ENCODE assay signal across 8 cellular contexts in genomic region chrX:12701625-12702024, GRCh38.
DNase-seq lines count a peak whose midpoint lies in the region; ATAC-seq, FAIRE-seq and TF ChIP-seq lines count a peak whose summit lies in the region.

No MANE protein-coding gene starts in this region.

- no peaks in the 10 kb centered on the region for H3K9me1 ChIP-seq in K562 (ENCODE audit: control insufficient read depth, insufficient read depth, low read length)

- peak; percentile 100 for ATAC-seq in K562

- CTCF ChIA-PET in K562 (lab: Yijun Ruan, JAX; ENCODE audit: low intra/inter-chr PET ratio), result interaction anchor here (0.6 to 1.2 kb wide), 5 partner anchors 145 to 1169 kb away, joined by 3 to 4 read pairs (median 3); no protein-coding TSS in a partner anchor

- no peak overlapping the region for H3K9ac ChIP-seq in K562 (ENCODE audit: insufficient read depth in 1 of 2, low read depth in 2 of 2, low read length in 2 of 2)
- no peak overlapping the region for H3K9ac ChIP-seq in kidney (ENCODE audit: low read length in 2 of 2)

- peak; percentile 61 to 78 for TF ChIP-seq RAD21 in K562 (CRISPR knock-in tag; conservative IDR thresholded peaks at IDR 0.05 in 1 of 2, IDR thresholded peaks at IDR 0.05 in 1 of 2)

- H3K4me3 ChIP-seq in K562 (no peak overlapping the region), kidney (ENCODE audit: low read length in 2 of 2) (no peak overlapping the region), suprapubic skin (no peak overlapping the region)

- H3K27me3 ChIP-seq in K562 (ENCODE audit: control insufficient read depth in 2 of 2, insufficient read depth in 2 of 2, low read length in 2 of 2) (no peaks in the 10 kb centered on the region; a peak in 1 of 5 replicates), suprapubic skin (no peaks in the 10 kb centered on the region)

- H3K36me3 ChIP-seq in K562 (ENCODE audit: control insufficient read depth, insufficient read depth, low read length) (no peaks in the 10 kb centered on the region), kidney (ENCODE audit: control insufficient read depth in 1 of 2, insufficient read depth in 2 of 2, low read length in 2 of 2) (no peaks in the 10 kb centered on the region), suprapubic skin (no peaks in the 10 kb centered on the region)

- no TSS peak for BruUV-seq in K562 (replicated peaks; lab: Mats Ljungman, UMichigan)

- H3K4me1 ChIP-seq in K562 (replicated peaks in 1 of 2; ENCODE audit: control insufficient read depth in 2 of 2, insufficient read depth in 2 of 2, low read length in 2 of 2) (no peaks in the 10 kb centered on the region), kidney (ENCODE audit: control insufficient read depth in 1 of 2, insufficient read depth in 1 of 2, low read depth in 1 of 2, low read length in 2 of 2) (no peaks in the 10 kb centered on the region), suprapubic skin (no peaks in the 10 kb centered on the region)

- no peaks in the 10 kb centered on the region for H3K9me3 ChIP-seq in K562 (replicated peaks; ENCODE audit: control insufficient read depth, insufficient read depth, low read depth, low read length)
- H3K9me3 ChIP-seq in kidney (ENCODE audit: control insufficient read depth in 1 of 2, low read length in 2 of 2), result no peaks in the 10 kb centered on the region
- H3K9me3 ChIP-seq in suprapubic skin, result no peaks in the 10 kb centered on the region

- TF ChIP-seq CTCF in K562 (IDR thresholded peaks at IDR 0.05 in 2 of 3, conservative IDR thresholded peaks at IDR 0.05 in 1 of 3; ENCODE audit: insufficient read depth in 2 of 3, low read depth in 1 of 3, low read length in 3 of 3), result peak; percentile 71 to 76 (median 76)
- TF ChIP-seq CTCF in kidney (IDR thresholded peaks at IDR 0.05; ENCODE audit: borderline replicate concordance, extremely low read depth, insufficient read depth), result peak; percentile 54
- no peak for TF ChIP-seq CTCF in suprapubic skin (IDR thresholded peaks at IDR 0.05)

- 7% methylated on average over 15 of the region's 18 CpGs for WGBS in K562 (ENCODE audit: insufficient coverage, low coverage, missing lambda C conversion rate)
- WGBS in suprapubic skin, result 34% methylated on average over 16 of the region's 18 CpGs

- FAIRE-seq in GM18507 (lab: Jason Lieb, UNC), result peak; percentile 87
- peak; percentile 85 for FAIRE-seq in K562 (lab: Jason Lieb, UNC)
- peak; percentile 41 for FAIRE-seq in kidney (lab: Jason Lieb, UNC)

- H2AFZ ChIP-seq in K562 (ENCODE audit: low read depth, low read length), result peak overlapping the region; percentile 25

- intact Hi-C loops in K562 (cut with micrococcal nuclease), result loop anchor here (1.0 to 10.0 kb wide), 8 partner anchors 69 to 1331 kb away; no protein-coding TSS in a partner anchor
- intact Hi-C loops in kidney (cut with DNase I), result no loop called here

- TF ChIP-seq POLR2A in K562 (conservative IDR thresholded peaks at IDR 0.05), result no peak
- no peak for TF ChIP-seq POLR2A in suprapubic skin (IDR thresholded peaks at IDR 0.05)

- 0 out of 2 replicates have a peak, but pooled peaks cover 3% of the 10 kb centered on the region for H4K20me1 ChIP-seq in K562 (replicated peaks; ENCODE audit: control insufficient read depth, insufficient read depth, low read length)

- POLR2A ChIA-PET in K562 (lab: Yijun Ruan, JAX), result interaction anchor here (1.0 kb wide), 1 partner anchor 120 kb away, joined by 3 read pairs; no protein-coding TSS in a partner anchor

- TF ChIP-seq EP300 in K562 (IDR thresholded peaks at IDR 0.05; ENCODE audit: low read length) (no peak), suprapubic skin (IDR thresholded peaks at IDR 0.05) (no peak)

- H3K79me2 ChIP-seq in K562 (ENCODE audit: control insufficient read depth, insufficient read depth, low read length), result no peaks in the 10 kb centered on the region

- in situ Hi-C loops in K562 (cut with MboI), result no loop called here

- H3K27ac ChIP-seq in K562 (ENCODE audit: extremely low read depth, low read depth, low read length) (no peak overlapping the region), kidney (ENCODE audit: low read depth in 2 of 2, low read length in 2 of 2) (no peak overlapping the region), suprapubic skin (no peak overlapping the region)

- DNase-seq in AG08395 (ENCODE audit: low spot score) (peak; percentile 48), GM18507 (ENCODE audit: extremely low spot score, insufficient read length, low read depth) (peak; percentile 12), LHCN-M2 (ENCODE audit: low read depth) (peak; percentile 66), OCI-M1 (lab: John Stamatoyannopoulos, UW) (peak; percentile 55), K562 (ENCODE audit: extremely low read depth in 1 of 4, low spot score in 3 of 4) (peak; percentile 58 to 78 (median 63)), kidney (no peak), suprapubic skin (ENCODE audit: low spot score in 2 of 2) (no peak)
- DNase-seq in stimulated activated CD4-positive, alpha-beta T cell treated with anti-CD3 and anti-CD28 coated beads, TNF-alpha, amount 100 ng/mL, for 48 hours (ENCODE audit: low read depth in 3 of 3), result peak in 2 of 3 donors; percentile 16 to 19

- H3K4me2 ChIP-seq in K562 (ENCODE audit: insufficient read depth, low read length), result no peak overlapping the region; the same call in 1 of the 2 replicates

TF ChIP-seq in K562, 482 proteins besides CTCF, POLR2A, EP300 and RAD21:
- no peak for TF ChIP-seq CHD4 (IDR thresholded peaks at IDR 0.05; ENCODE audit: insufficient read depth, insufficient replicate concordance, low read depth, low read length, poor library complexity, severe bottlenecking)
- TF ChIP-seq ZFP36 (IDR thresholded peaks at IDR 0.05; ENCODE audit: low read depth, low read length, partially characterized antibody), result no peak
- TF ChIP-seq SMC3 (conservative IDR thresholded peaks at IDR 0.05; ENCODE audit: insufficient read depth, low read depth, low read length), result peak; percentile 66
- 0 out of 2 replicates have a peak, but pooled peaks have one; percentile 16 for TF ChIP-seq CREM (IDR thresholded peaks at IDR 0.05; ENCODE audit: low read depth)
TF ChIP-seq in K562: peak in this region for 2.

Comparison
In these comparisons a context has a peak if more than half of its experiments do, and no peak if none do; other contexts are left out.
1. DNase-seq: peak in AG08395 (single experiment), GM18507 (single experiment), LHCN-M2 (single experiment), OCI-M1 (single experiment), K562 (4 of 4) and stimulated activated CD4-positive, alpha-beta T cell treated with anti-CD3 and anti-CD28 coated beads, TNF-alpha, amount 100 ng/mL, for 48 hours (2 of 3); none in kidney (single experiment) and suprapubic skin (0 of 2).
2. CTCF ChIP-seq: peak in K562 (3 of 3) and kidney (single experiment); none in suprapubic skin (0 of 2).